20 cellular contexts compared by ENCODE assay signal in the genomic region with DNA sequence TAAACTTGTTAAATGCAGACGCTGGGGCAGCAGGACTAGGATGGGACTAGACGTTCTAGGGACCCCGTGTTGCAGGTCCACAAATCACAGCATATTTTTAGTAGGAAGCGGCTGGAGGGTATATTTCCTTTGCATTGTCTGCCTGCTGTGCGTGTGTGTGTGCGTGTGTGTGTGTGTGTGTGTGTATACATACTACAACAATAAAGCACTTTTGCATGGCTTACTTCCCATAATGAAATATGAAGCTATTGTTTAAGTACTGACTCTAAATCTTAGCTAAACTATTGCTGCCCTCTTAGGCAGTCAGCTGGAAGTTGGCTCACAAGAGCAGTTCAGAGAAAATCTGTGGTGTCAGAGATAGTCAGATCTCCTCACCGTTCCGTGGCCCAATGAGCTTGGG.
DNase-seq lines count a peak whose midpoint lies in the region; ATAC-seq, FAIRE-seq and TF ChIP-seq lines count a peak whose summit lies in the region.
"Had no signal": no experiment of that assay in that cellular context is flagged by ENCODE, and none has a peak within 500 bp of the region (broad histone marks: within the 10 kb centered on the region; RNA-seq: fewer than 3 reads in every experiment).

No MANE protein-coding gene starts in this region.

- H3K36me3 Mint-ChIP-seq in memory B cell = peaks cover 8% of the 10 kb centered on the region
- peaks cover 7 to 13% of the 10 kb centered on the region in 2 donors for H3K36me3 Mint-ChIP-seq in CD4-positive, alpha-beta memory T cell

- CTCF ChIA-PET in CD4-positive, alpha-beta memory T cell (lab: Charles Lee; ENCODE audit: partially characterized antibody) = no interaction called here

- no peak overlapping the region for H3K27ac Mint-ChIP-seq in memory B cell
- H3K27ac Mint-ChIP-seq in CD4-positive, alpha-beta memory T cell = peak overlapping the region in 1 of 7 donors; percentile 33

- WGBS in transverse colon (ENCODE audit: low coverage in 1 of 2), 2 donors = 65 to 86% methylated on average over 4 to 8 of the region's 8 CpGs

- TF ChIP-seq CTCF in OCI-LY3 (IDR thresholded peaks at IDR 0.05; ENCODE audit: low read depth, low read length) (no peak), choroid plexus epithelial cell (conservative IDR thresholded peaks at IDR 0.05; ENCODE audit: low read depth, low read length) (no peak), transverse colon (IDR thresholded peaks at IDR 0.05) (no peak)

- no peaks in the 10 kb centered on the region for H3K79me2 ChIP-seq in OCI-LY3 (ENCODE audit: low read length)

- POLR2A ChIA-PET in CD4-positive, alpha-beta memory T cell (lab: Charles Lee; ENCODE audit: partially characterized antibody) = no interaction called here

- peak; percentile 7 for ATAC-seq in memory B cell (ENCODE audit: low read depth)

- H3K9me3 ChIP-seq in OCI-LY3 (ENCODE audit: insufficient read depth, low read length) (peaks cover 34% of the 10 kb centered on the region), transverse colon (peaks cover 12% of the 10 kb centered on the region in 2 donors)
- H3K9me3 ChIP-seq in CD4-positive, alpha-beta memory T cell (ENCODE audit: control insufficient read depth in 1 of 2, low read length in 2 of 2) = no peaks in the 10 kb centered on the region

- DNase-seq in GM12891 (ENCODE audit: insufficient read length, low spot score) = no peak
- peak; percentile 22 for DNase-seq in choroid plexus epithelial cell (ENCODE audit: low read depth)
- DNase-seq in memory B cell (ENCODE audit: low spot score in 2 of 2) = no peak
- DNase-seq in stimulated activated CD4-positive, alpha-beta T cell treated with anti-CD3 and anti-CD28 coated beads, Interleukin-2, amount 100 ng/mL, for 48 hours = no peak
- DNase-seq in CD4-positive, alpha-beta memory T cell = no peak
- DNase-seq in transverse colon = no peak
- DNase-seq: DMS153, DND-41, IMR-90, KG1, MG63, NCI-H2029, NCI-H446, NCI-H524 treated with DMSO at 0.1 percent for 48 hours, NCI-H774, SHP77 treated with DMSO at 0.1 percent for 48 hours had no signal

- H3K27me3 Mint-ChIP-seq in memory B cell = peaks cover 8% of the 10 kb centered on the region
- no peaks in the 10 kb centered on the region for H3K27me3 Mint-ChIP-seq in CD4-positive, alpha-beta memory T cell

- peaks cover 69% of the 10 kb centered on the region for H3K4me1 ChIP-seq in OCI-LY3 (ENCODE audit: low read length)
- H3K4me1 ChIP-seq in CD4-positive, alpha-beta memory T cell (ENCODE audit: insufficient read depth, low read length) = no peaks in the 10 kb centered on the region
- H3K4me1 ChIP-seq in transverse colon = no peaks in the 10 kb centered on the region
- H3K4me1 ChIP-seq: HAP-1 had no signal

- FAIRE-seq in GM12891 (lab: Jason Lieb, UNC) = peak; percentile 13

- H3K9ac ChIP-seq in OCI-LY3 (ENCODE audit: low read length) = no peak overlapping the region

- H3K36me3 ChIP-seq in OCI-LY3 (replicated peaks; ENCODE audit: low read depth, low read length) (peaks cover 29% of the 10 kb centered on the region), transverse colon (no peaks in the 10 kb centered on the region)
- H3K36me3 ChIP-seq in CD4-positive, alpha-beta memory T cell (ENCODE audit: insufficient read depth, low read length) = no peaks in the 10 kb centered on the region
- H3K36me3 ChIP-seq: HAP-1, MG63 had no signal

- H3K4me2 ChIP-seq in OCI-LY3 (ENCODE audit: low read length) = no peak overlapping the region

- H4K20me1 ChIP-seq in OCI-LY3 (ENCODE audit: insufficient read depth, low read length) = no peaks in the 10 kb centered on the region

- peaks cover 9% of the 10 kb centered on the region for H3K9me3 Mint-ChIP-seq in memory B cell
- H3K9me3 Mint-ChIP-seq in CD4-positive, alpha-beta memory T cell = peaks cover 6 to 35% (median 25%) of the 10 kb centered on the region in 8 donors

- no peak overlapping the region for H2AFZ ChIP-seq in OCI-LY3 (ENCODE audit: low read depth, low read length)

- H3K4me3 ChIP-seq in OCI-LY3 (ENCODE audit: low read length) (no peak overlapping the region), choroid plexus epithelial cell (ENCODE audit: low read depth, low read length) (no peak overlapping the region), transverse colon (no peak overlapping the region)
- no peak overlapping the region for H3K4me3 ChIP-seq in CD4-positive, alpha-beta memory T cell (ENCODE audit: low read length in 2 of 2)
- H3K4me3 ChIP-seq: HAP-1, MG63 had no signal

- TF ChIP-seq EP300 in transverse colon (IDR thresholded peaks at IDR 0.05; ENCODE audit: low read depth) = no peak

- TF ChIP-seq POLR2A in GM12891 (IDR thresholded peaks at IDR 0.05; ENCODE audit: low read depth, low read length) (no peak), transverse colon (IDR thresholded peaks at IDR 0.05) (no peak)

- H3K27me3 ChIP-seq in OCI-LY3 (ENCODE audit: low read depth, low read length) (no peaks in the 10 kb centered on the region), transverse colon (no peaks in the 10 kb centered on the region)
- H3K27me3 ChIP-seq in CD4-positive, alpha-beta memory T cell (ENCODE audit: insufficient read depth, low read length) = no peaks in the 10 kb centered on the region
- H3K27me3 ChIP-seq: MG63 had no signal

- in situ Hi-C loops in transverse colon (cut with MboI; ENCODE audit: low pct_ligation_motif_present in 1 of 4, low pct_unique_long_range_greater_than_20kb in 1 of 4, low sequenced_read_pairs in 3 of 4) = no loop called here

- H3K27ac ChIP-seq in OCI-LY3 (ENCODE audit: low read length) (peak overlapping the region; percentile 18; the same call in 1 of the 2 replicates), transverse colon (no peak overlapping the region)
- no peak overlapping the region for H3K27ac ChIP-seq in CD4-positive, alpha-beta memory T cell (ENCODE audit: low read depth, low read length)
- H3K27ac ChIP-seq: C4-2B, RWPE1 had no signal

- intact Hi-C loops in CD4-positive, alpha-beta memory T cell (cut with micrococcal nuclease) = no loop called here
- intact Hi-C loops in transverse colon (cut with DNase I; ENCODE audit: low total_unique reads) = no loop called here

- H3K4me3 Mint-ChIP-seq in memory B cell = no peak overlapping the region
- no peak overlapping the region for H3K4me3 Mint-ChIP-seq in CD4-positive, alpha-beta memory T cell

- peaks cover 10% of the 10 kb centered on the region for H3K4me1 Mint-ChIP-seq in memory B cell
- peaks cover 2 to 23% (median 9%) of the 10 kb centered on the region in 4 donors for H3K4me1 Mint-ChIP-seq in CD4-positive, alpha-beta memory T cell

TF ChIP-seq in GM12891, 5 proteins besides CTCF, POLR2A, EP300 and RAD21:
- no peak for TF ChIP-seq POU2F2 (IDR thresholded peaks at IDR 0.05; ENCODE audit: low read depth, low read length)
- no peak for TF ChIP-seq TAF1 (IDR thresholded peaks at IDR 0.05; ENCODE audit: low read depth, low read length)
- TF ChIP-seq SPI1 (IDR thresholded peaks at IDR 0.05; ENCODE audit: low read depth, low read length) = no peak
- no peak for TF ChIP-seq POLR2AphosphoS5 (IDR thresholded peaks at IDR 0.05; ENCODE audit: low read depth, low read length)
- TF ChIP-seq PAX5 (IDR thresholded peaks at IDR 0.05; ENCODE audit: insufficient read depth, low read length, severe bottlenecking) = no peak
